8 cellular contexts compared by ENCODE assay signal in genomic region chr9:93184439-93185221, GRCh38. TPM values are rescaled to one million over a fixed set of nuclear protein-coding genes. Genes with fewer than 3 reads are reported as not detected.
A peak's percentile ranks its signal among the peaks of the same experiment; 100 is the strongest.
DNase-seq lines count a peak whose midpoint lies in the region; ATAC-seq and TF ChIP-seq lines count a peak whose summit lies in the region.

No MANE protein-coding gene starts in this region.

- H3K27ac ChIP-seq in right atrium auricular region (peak overlapping the region; percentile 91 to 92), skeletal muscle tissue (ENCODE audit: low read depth, low read length) (peak overlapping the region; percentile 54)

- H3K4me1 ChIP-seq in right atrium auricular region: peaks cover 0 to 28% of the 10 kb centered on the region in 2 donors
- peaks cover 39 to 74% (median 72%) of the 10 kb centered on the region in 3 donors for H3K4me1 ChIP-seq in skeletal muscle tissue (ENCODE audit: control insufficient read depth in 3 of 3, insufficient read depth in 3 of 3, low read length in 3 of 3)

- peaks cover 9% of the 10 kb centered on the region for H3K4me1 Mint-ChIP-seq in activated B cell treated with CpG ODN at 0.5 μM for 24 hours

- H3K4me3 Mint-ChIP-seq in activated B cell treated with CpG ODN at 0.5 μM for 24 hours: peak overlapping the region; percentile 73

- no peak for TF ChIP-seq CTCF in activated B cell treated with CpG ODN at 0.5 μM for 24 hours (IDR thresholded peaks at IDR 0.05)
- TF ChIP-seq CTCF in right atrium auricular region (IDR thresholded peaks at IDR 0.05): no peak

- no peak for ATAC-seq in activated B cell treated with CpG ODN at 0.5 μM for 24 hours (ENCODE audit: low read depth)

- no peak overlapping the region for H3K27ac Mint-ChIP-seq in activated B cell treated with CpG ODN at 0.5 μM for 24 hours

- H3K27me3 ChIP-seq in right atrium auricular region: no peaks in the 10 kb centered on the region
- peaks cover 3 to 9% (median 9%) of the 10 kb centered on the region in 3 donors for H3K27me3 ChIP-seq in skeletal muscle tissue (ENCODE audit: control insufficient read depth in 3 of 3, insufficient read depth in 3 of 3, low read length in 3 of 3)

- peak in 2 of 3 experiments; percentile 80 to 88 for DNase-seq in NCI-H1417 (lab: John Stamatoyannopoulos, UW)
- DNase-seq in NCI-H1417 treated with DMSO at 0.1 percent for 48 hours (lab: John Stamatoyannopoulos, UW): no peak
- no peak for DNase-seq in activated B cell treated with CpG ODN at 0.5 μM for 24 hours
- no peak for DNase-seq in right atrium auricular region (ENCODE audit: low spot score)
- no peak for DNase-seq in superior temporal gyrus (ENCODE audit: extremely low spot score)
- DNase-seq in NCI-H1105 (lab: John Stamatoyannopoulos, UW): no peak
- no peak for DNase-seq in NCI-H2196 (lab: John Stamatoyannopoulos, UW; ENCODE audit: unreplicated experiment)

- H3K9ac ChIP-seq in skeletal muscle tissue (ENCODE audit: low read depth in 1 of 3, low read length in 3 of 3): peak overlapping the region; percentile 50 to 86 (median 76)

- H3K27me3 Mint-ChIP-seq in activated B cell treated with CpG ODN at 0.5 μM for 24 hours: peaks cover 42% of the 10 kb centered on the region

- CTCF ChIA-PET in activated B cell treated with CpG ODN at 0.5 μM for 24 hours (lab: Charles Lee): no interaction called here

- intact Hi-C loops in activated B cell treated with CpG ODN at 0.5 μM for 24 hours (cut with micrococcal nuclease): no loop called here

- peak overlapping the region; percentile 51 to 63 for H3K4me3 ChIP-seq in right atrium auricular region
- H3K4me3 ChIP-seq in skeletal muscle tissue (ENCODE audit: low read length in 3 of 3): peak overlapping the region; percentile 38 to 77 (median 72)

- H3K9me3 ChIP-seq in right atrium auricular region (no peaks in the 10 kb centered on the region), skeletal muscle tissue (ENCODE audit: control insufficient read depth in 3 of 3, low read length in 3 of 3) (no peaks in the 10 kb centered on the region)

- H3K36me3 ChIP-seq in right atrium auricular region: no peaks in the 10 kb centered on the region
- no peaks in the 10 kb centered on the region for H3K36me3 ChIP-seq in skeletal muscle tissue (ENCODE audit: control insufficient read depth in 3 of 3, insufficient read depth in 3 of 3, low read length in 3 of 3)

- H3K36me3 Mint-ChIP-seq in activated B cell treated with CpG ODN at 0.5 μM for 24 hours (ENCODE audit: low read depth): no peaks in the 10 kb centered on the region

- POLR2A ChIA-PET in activated B cell treated with CpG ODN at 0.5 μM for 24 hours (lab: Charles Lee): no interaction called here

- no peaks in the 10 kb centered on the region for H3K9me3 Mint-ChIP-seq in activated B cell treated with CpG ODN at 0.5 μM for 24 hours

RNA-seq across cellular contexts. Expression of gene WNK2, which starts 0.7 kb away (rescaled TPM):
- total RNA-seq in activated B cell treated with CpG ODN at 0.5 μM for 24 hours: 0.24 TPM in 1 of 2 replicates, not detected in the other
- total RNA-seq in right atrium auricular region: 100 to 1,000 TPM in 1 of 2 donors, 10 to 100 TPM in 1; 61.4 to 132 TPM
- total RNA-seq in skeletal muscle tissue: 4.7 TPM

RNA-seq across cellular contexts. Expression of gene NINJ1, which starts 50.6 kb away (rescaled TPM):
- total RNA-seq in activated B cell treated with CpG ODN at 0.5 μM for 24 hours: 10.2 and 11.0 TPM in 2 replicates
- 10 to 100 TPM; 65.5 to 89.4 TPM for total RNA-seq in right atrium auricular region
- total RNA-seq in skeletal muscle tissue: 20.9 TPM

Comparison
In these comparisons a context has a peak if more than half of its experiments do, and no peak if none do; other contexts are left out.
1. DNase-seq: peak in NCI-H1417 (2 of 3); none in NCI-H1417 treated with DMSO at 0.1 percent for 48 hours (single experiment), activated B cell treated with CpG ODN at 0.5 μM for 24 hours (single experiment), right atrium auricular region (single experiment), superior temporal gyrus (single experiment), NCI-H1105 (single experiment) and NCI-H2196 (single experiment).
2. RNA of gene WNK2, which starts 0.7 kb away (total RNA-seq): 61.4 to 132 TPM in right atrium auricular region; 4.7 TPM in skeletal muscle tissue (single experiment) and 0.24 TPM in activated B cell treated with CpG ODN at 0.5 μM for 24 hours; every median in the first group is over 10 times any median in the second.